Comparison of ENCODE assay signal across 1 cellular context in the genomic region with DNA sequence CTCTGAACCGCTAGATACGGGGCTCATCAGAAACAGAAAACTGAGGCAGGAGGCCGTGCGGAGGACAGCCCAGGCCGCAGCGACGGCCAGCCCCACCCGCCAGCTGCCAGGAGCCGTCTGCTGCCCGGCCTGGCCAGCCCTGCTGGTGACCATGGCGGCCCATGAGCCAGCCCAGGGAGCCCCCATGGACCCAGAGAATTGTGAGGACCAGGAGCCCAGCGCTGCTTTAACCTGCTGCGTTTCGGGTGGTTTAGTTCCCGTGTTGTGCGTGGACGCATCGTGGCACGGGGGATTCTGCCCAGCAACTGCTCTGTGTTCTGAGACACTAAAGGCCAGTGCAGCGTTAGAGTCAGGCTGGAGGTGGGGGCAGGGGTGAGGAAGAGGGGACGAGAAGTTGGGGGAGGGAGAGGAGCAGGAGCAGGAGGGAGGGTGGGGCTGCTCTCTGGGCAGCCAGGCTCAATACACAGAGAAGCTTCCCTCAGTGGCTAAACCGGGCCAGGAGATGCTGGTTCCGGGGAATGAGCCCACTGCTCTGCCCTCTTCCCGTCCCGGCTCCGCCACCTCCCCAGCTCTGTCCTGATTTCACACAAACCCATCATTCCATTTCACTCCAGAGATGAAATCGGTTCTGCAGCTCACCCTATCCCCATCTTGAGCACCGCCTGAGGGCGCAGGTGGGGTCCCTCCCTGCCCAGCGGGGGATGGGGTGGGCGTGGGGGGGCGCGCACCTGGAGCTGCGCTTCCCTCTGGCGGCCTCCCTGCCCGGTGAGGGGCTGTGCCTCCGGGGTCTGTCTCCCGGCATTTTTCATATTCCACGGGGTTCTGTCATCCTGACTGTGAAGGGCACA.
TF ChIP-seq lines count a peak whose summit lies in the region.

No MANE protein-coding gene starts in this region.

TF ChIP-seq in H1, 55 proteins besides CTCF, POLR2A, EP300 and RAD21:
- no peak for TF ChIP-seq RNF2 (IDR thresholded peaks at IDR 0.05; ENCODE audit: borderline replicate concordance, low read depth, low read length, missing control alignments, poor library complexity, severe bottlenecking)
- TF ChIP-seq KDM4A (IDR thresholded peaks at IDR 0.05; ENCODE audit: low read depth, low read length, severe bottlenecking), result no peak
- TF ChIP-seq SP1 (IDR thresholded peaks at IDR 0.05; ENCODE audit: low read depth, low read length), result no peak
